In the genomic region with DNA sequence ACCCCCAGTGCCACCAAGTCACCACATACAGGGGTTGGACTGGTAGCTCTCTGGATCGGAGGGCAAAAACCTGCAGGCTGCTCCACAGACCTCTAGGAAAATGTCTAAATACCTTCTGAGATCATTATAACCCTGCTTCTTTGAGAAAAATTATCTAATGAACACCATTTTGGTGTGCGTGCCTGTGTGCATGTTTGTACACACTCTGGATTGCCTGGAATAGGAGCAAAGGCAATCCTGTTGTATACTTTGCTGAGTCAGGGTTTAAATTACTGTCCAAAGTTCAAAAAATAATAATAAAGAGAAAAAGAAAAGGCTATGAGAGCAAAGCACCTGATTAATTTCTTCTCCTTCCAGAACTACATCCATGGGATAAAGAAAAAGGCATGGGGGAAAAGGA, we compare ENCODE assay signal across 11 cellular contexts. TPM values are rescaled to one million over a fixed set of nuclear protein-coding genes. Genes with fewer than 3 reads are reported as not detected.
DNase-seq lines count a peak whose midpoint lies in the region; ATAC-seq and TF ChIP-seq lines count a peak whose summit lies in the region.
"Had no signal": no experiment of that assay in that cellular context is flagged by ENCODE, and none has a peak within 500 bp of the region (broad histone marks: within the 10 kb centered on the region; RNA-seq: fewer than 3 reads in every experiment).

No MANE protein-coding gene starts in this region.

- H3K9me2 ChIP-seq in Karpas-422 (replicated peaks; ENCODE audit: insufficient read depth, low read length) = no peaks in the 10 kb centered on the region

- H3K4me3 Mint-ChIP-seq in T-helper 1 cell treated with Interleukin-12 subunit alpha and Interleukin-12 subunit beta and Interleukin-4 antibody, amounts not matched to agents 30 μg/mL and 1 μg/mL, for 36 hours = peak overlapping the region; percentile 12
- H3K4me3 Mint-ChIP-seq in activated naive CD8-positive, alpha-beta T cell treated with anti-CD3 and anti-CD28 coated beads, Interleukin-2, amount 10 ng/mL, durations not matched to agents 7 days and 5 days = peak overlapping the region; percentile 82
- peak overlapping the region in 8 of 10 donors; percentile 56 to 90 (median 85) for H3K4me3 Mint-ChIP-seq in naive thymus-derived CD8-positive, alpha-beta T cell
- H3K4me3 Mint-ChIP-seq: neural crest cell had no signal

- H3K4me1 ChIP-seq in Karpas-422 (ENCODE audit: low read length) (peaks cover 86% of the 10 kb centered on the region), gastrocnemius medialis (no peaks in the 10 kb centered on the region)

- H4K20me1 ChIP-seq in Karpas-422 (ENCODE audit: insufficient read depth, low read depth, low read length) = no peaks in the 10 kb centered on the region

- H3K9me3 Mint-ChIP-seq in T-helper 1 cell treated with Interleukin-12 subunit alpha and Interleukin-12 subunit beta and Interleukin-4 antibody, amounts not matched to agents 30 μg/mL and 1 μg/mL, for 36 hours = no peaks in the 10 kb centered on the region
- H3K9me3 Mint-ChIP-seq in activated naive CD8-positive, alpha-beta T cell treated with anti-CD3 and anti-CD28 coated beads, Interleukin-2, amount 10 ng/mL, durations not matched to agents 7 days and 5 days = no peaks in the 10 kb centered on the region
- H3K9me3 Mint-ChIP-seq in naive thymus-derived CD8-positive, alpha-beta T cell = no peaks in the 10 kb centered on the region

- TF ChIP-seq POLR2A in gastrocnemius medialis (IDR thresholded peaks at IDR 0.05) = no peak

- DNase-seq in T-helper 1 cell (no peak), Karpas-422 (no peak), gastrocnemius medialis (no peak), DMS53 (lab: John Stamatoyannopoulos, UW) (no peak)
- no peak for DNase-seq in activated naive CD8-positive, alpha-beta T cell treated with anti-CD3 and anti-CD28 coated beads, Interleukin-2, amount 10 ng/mL, durations not matched to agents 7 days and 5 days
- no peak for DNase-seq in naive thymus-derived CD8-positive, alpha-beta T cell
- DNase-seq: NCI-H1048 had no signal

- H3K36me3 ChIP-seq in Karpas-422 (ENCODE audit: insufficient read depth, low read length) = no peaks in the 10 kb centered on the region
- no peaks in the 10 kb centered on the region for H3K36me3 ChIP-seq in gastrocnemius medialis

- peaks cover 40% of the 10 kb centered on the region for H3K36me3 Mint-ChIP-seq in T-helper 1 cell treated with Interleukin-12 subunit alpha and Interleukin-12 subunit beta and Interleukin-4 antibody, amounts not matched to agents 30 μg/mL and 1 μg/mL, for 36 hours (ENCODE audit: low read depth)
- H3K36me3 Mint-ChIP-seq in activated naive CD8-positive, alpha-beta T cell treated with anti-CD3 and anti-CD28 coated beads, Interleukin-2, amount 10 ng/mL, durations not matched to agents 7 days and 5 days = peaks cover 46% of the 10 kb centered on the region
- peaks cover 5 to 54% (median 25%) of the 10 kb centered on the region in 3 donors for H3K36me3 Mint-ChIP-seq in naive thymus-derived CD8-positive, alpha-beta T cell

- H2AFZ ChIP-seq in Karpas-422 (ENCODE audit: low read length) = no peak overlapping the region

- in situ Hi-C loops in gastrocnemius medialis (cut with MboI; ENCODE audit: low sequenced_read_pairs in 4 of 4) = no loop called here

- H3K27me3 ChIP-seq in Karpas-422 (ENCODE audit: low read length) (no peaks in the 10 kb centered on the region), gastrocnemius medialis (peaks cover 0 to 14% (median 10%) of the 10 kb centered on the region in 3 donors)

- H3K27me3 Mint-ChIP-seq in T-helper 1 cell treated with Interleukin-12 subunit alpha and Interleukin-12 subunit beta and Interleukin-4 antibody, amounts not matched to agents 30 μg/mL and 1 μg/mL, for 36 hours (ENCODE audit: low read depth) = no peaks in the 10 kb centered on the region
- H3K27me3 Mint-ChIP-seq in activated naive CD8-positive, alpha-beta T cell treated with anti-CD3 and anti-CD28 coated beads, Interleukin-2, amount 10 ng/mL, durations not matched to agents 7 days and 5 days = no peaks in the 10 kb centered on the region
- H3K27me3 Mint-ChIP-seq in naive thymus-derived CD8-positive, alpha-beta T cell = no peaks in the 10 kb centered on the region

- peak overlapping the region; percentile 99 for H3K27ac ChIP-seq in Karpas-422 (ENCODE audit: low read length)
- no peak overlapping the region for H3K27ac ChIP-seq in gastrocnemius medialis
- H3K27ac ChIP-seq: 22Rv1 had no signal

- no peak for TF ChIP-seq CTCF in gastrocnemius medialis (IDR thresholded peaks at IDR 0.05 in 4 of 5, conservative IDR thresholded peaks at IDR 0.05 in 1 of 5)

- POLR2A ChIA-PET in activated naive CD8-positive, alpha-beta T cell treated with anti-CD3 and anti-CD28 coated beads, Interleukin-2, amount 10 ng/mL, durations not matched to agents 7 days and 5 days (lab: Charles Lee) = interaction anchor here (1.3 to 12.2 kb wide), 6 partner anchors 8 to 38 kb away, joined by 4 to 118 read pairs (median 14); a partner anchor contains a TSS
- POLR2A ChIA-PET in naive thymus-derived CD8-positive, alpha-beta T cell (lab: Charles Lee) = interaction anchor here (0.6 to 6.4 kb wide), 5 partner anchors 8 to 129 kb away, joined by 3 to 60 read pairs (median 4); a partner anchor contains a TSS

- peak overlapping the region; percentile 69 for H3K27ac Mint-ChIP-seq in T-helper 1 cell treated with Interleukin-12 subunit alpha and Interleukin-12 subunit beta and Interleukin-4 antibody, amounts not matched to agents 30 μg/mL and 1 μg/mL, for 36 hours
- peak overlapping the region; percentile 95 for H3K27ac Mint-ChIP-seq in activated naive CD8-positive, alpha-beta T cell treated with anti-CD3 and anti-CD28 coated beads, Interleukin-2, amount 10 ng/mL, durations not matched to agents 7 days and 5 days
- H3K27ac Mint-ChIP-seq in naive thymus-derived CD8-positive, alpha-beta T cell = peak overlapping the region in 9 of 10 donors; percentile 56 to 96 (median 94)

- peak overlapping the region; percentile 78 for H3K4me2 ChIP-seq in Karpas-422 (ENCODE audit: low read depth, low read length, poor library complexity, severe bottlenecking)

- H3K9me3 ChIP-seq in Karpas-422 (ENCODE audit: low read length) = no peaks in the 10 kb centered on the region
- H3K9me3 ChIP-seq in gastrocnemius medialis = no peaks in the 10 kb centered on the region

- peaks cover 70% of the 10 kb centered on the region for H3K4me1 Mint-ChIP-seq in T-helper 1 cell treated with Interleukin-12 subunit alpha and Interleukin-12 subunit beta and Interleukin-4 antibody, amounts not matched to agents 30 μg/mL and 1 μg/mL, for 36 hours (ENCODE audit: low read depth)
- peaks cover 76% of the 10 kb centered on the region for H3K4me1 Mint-ChIP-seq in activated naive CD8-positive, alpha-beta T cell treated with anti-CD3 and anti-CD28 coated beads, Interleukin-2, amount 10 ng/mL, durations not matched to agents 7 days and 5 days
- peaks cover 55 to 87% (median 80%) of the 10 kb centered on the region in 4 donors for H3K4me1 Mint-ChIP-seq in naive thymus-derived CD8-positive, alpha-beta T cell

- H3K79me2 ChIP-seq in Karpas-422 (ENCODE audit: low read length) = no peaks in the 10 kb centered on the region

- H3K4me3 ChIP-seq in Karpas-422 (ENCODE audit: low read length) (peak overlapping the region; percentile 45; the same call in 1 of the 2 replicates), gastrocnemius medialis (no peak overlapping the region)

- peak overlapping the region; percentile 64 for H3K9ac ChIP-seq in Karpas-422 (ENCODE audit: low read length)

- intact Hi-C loops in gastrocnemius medialis (cut with DNase I; ENCODE audit: low total_unique reads) = no loop called here

- ATAC-seq in activated naive CD8-positive, alpha-beta T cell treated with anti-CD3 and anti-CD28 coated beads, Interleukin-2, amount 10 ng/mL, durations not matched to agents 7 days and 5 days (ENCODE audit: low read depth) = no peak
- no peak for ATAC-seq in naive thymus-derived CD8-positive, alpha-beta T cell
- ATAC-seq in GM21367 (IDR thresholded peaks at IDR 0.05; ENCODE audit: unreplicated experiment) (no peak), gastrocnemius medialis (no peak)

RNA-seq across cellular contexts. Expression of a gene that starts 11.0 kb away (rescaled TPM):
- total RNA-seq in Karpas-422 (2014; rRNA removed; shearing (Covaris generic); ENCODE audit: low replicate concordance) = 5.4 and 9.1 TPM in 2 replicates
- total RNA-seq in activated naive CD8-positive, alpha-beta T cell treated with anti-CD3 and anti-CD28 coated beads, Interleukin-2, amount 10 ng/mL, durations not matched to agents 7 days and 5 days = 100 to 1,000 TPM; 181 to 189 TPM
- 100 to 1,000 TPM; 157 to 161 TPM for total RNA-seq in naive thymus-derived CD8-positive, alpha-beta T cell
- 100 to 1,000 TPM; 120 to 195 (median 159) TPM for polyA plus RNA-seq in naive thymus-derived CD8-positive, alpha-beta T cell
- 1 to 10 TPM in 1 of 4 donors, under 1 TPM in 2, not detected in 1; 0.82 to 1.2 (median 0.91) TPM for total RNA-seq in gastrocnemius medialis
- total RNA-seq: neural crest cell had no signal

RNA-seq across cellular contexts. Expression of a gene that starts 37.3 kb away (rescaled TPM):
- 0.25 TPM in 1 of 2 replicates, not detected in the other for total RNA-seq in Karpas-422 (2014; rRNA removed; shearing (Covaris generic); ENCODE audit: low replicate concordance)
- not detected for total RNA-seq in activated naive CD8-positive, alpha-beta T cell treated with anti-CD3 and anti-CD28 coated beads, Interleukin-2, amount 10 ng/mL, durations not matched to agents 7 days and 5 days
- not detected for total RNA-seq in naive thymus-derived CD8-positive, alpha-beta T cell
- polyA plus RNA-seq in naive thymus-derived CD8-positive, alpha-beta T cell = not detected
- total RNA-seq in gastrocnemius medialis = 1 to 10 TPM in 1 of 4 donors, under 1 TPM in 2, not detected in 1; 0.10 to 1.9 (median 0.24) TPM

RNA-seq across cellular contexts. Expression of a gene that starts 38.4 kb away (rescaled TPM):
- 2.7 and 7.0 TPM in 2 replicates for total RNA-seq in Karpas-422 (2014; rRNA removed; shearing (Covaris generic); ENCODE audit: low replicate concordance)
- 10 to 100 TPM; 24.5 to 29.8 TPM for total RNA-seq in activated naive CD8-positive, alpha-beta T cell treated with anti-CD3 and anti-CD28 coated beads, Interleukin-2, amount 10 ng/mL, durations not matched to agents 7 days and 5 days
- total RNA-seq in naive thymus-derived CD8-positive, alpha-beta T cell = 10 to 100 TPM; 11.2 to 12.6 TPM
- polyA plus RNA-seq in naive thymus-derived CD8-positive, alpha-beta T cell = 1 to 10 TPM; 1.9 to 3.4 (median 3.2) TPM
- total RNA-seq in gastrocnemius medialis = 1 to 10 TPM in 1 of 4 donors, under 1 TPM in 3; 0.10 to 2.1 (median 0.19) TPM

RNA-seq across cellular contexts. Expression of a gene that starts 50.3 kb away (rescaled TPM):
- not detected in 2 replicates for total RNA-seq in Karpas-422 (2014; rRNA removed; shearing (Covaris generic); ENCODE audit: low replicate concordance)
- 1 to 10 TPM; 8.2 to 9.2 TPM for total RNA-seq in activated naive CD8-positive, alpha-beta T cell treated with anti-CD3 and anti-CD28 coated beads, Interleukin-2, amount 10 ng/mL, durations not matched to agents 7 days and 5 days
- total RNA-seq in naive thymus-derived CD8-positive, alpha-beta T cell = 1 to 10 TPM; 2.8 to 3.1 TPM
- 1 to 10 TPM in 2 of 3 donors, under 1 TPM in 1; 0.94 to 3.1 (median 1.2) TPM for polyA plus RNA-seq in naive thymus-derived CD8-positive, alpha-beta T cell
- total RNA-seq in gastrocnemius medialis = 1 to 10 TPM; 1.2 to 7.9 (median 3.4) TPM
- total RNA-seq: neural crest cell had no signal

Comparison
In these comparisons a context has a peak if more than half of its experiments do, and no peak if none do; other contexts are left out.
1. H3K4me3 Mint-ChIP-seq: peak in every context shown above with its lines; median percentile 85 in naive thymus-derived CD8-positive, alpha-beta T cell; 82 in activated naive CD8-positive, alpha-beta T cell treated with anti-CD3 and anti-CD28 coated beads, Interleukin-2, amount 10 ng/mL, durations not matched to agents 7 days and 5 days; 12 in T-helper 1 cell treated with Interleukin-12 subunit alpha and Interleukin-12 subunit beta and Interleukin-4 antibody, amounts not matched to agents 30 μg/mL and 1 μg/mL, for 36 hours.
2. RNA of a gene that starts 11.0 kb away (total RNA-seq): 181 to 189 TPM in activated naive CD8-positive, alpha-beta T cell treated with anti-CD3 and anti-CD28 coated beads, Interleukin-2, amount 10 ng/mL, durations not matched to agents 7 days and 5 days and 157 to 161 TPM in naive thymus-derived CD8-positive, alpha-beta T cell; 5.4 to 9.1 TPM in Karpas-422 and 0.82 to 1.2 TPM in gastrocnemius medialis; every median in the first group is over 10 times any median in the second.
3. Peak in every context shown above with its lines, with median percentiles within 50 percentile points of each other: H3K27ac Mint-ChIP-seq.